In genomic region chr19:12890299-12890786, GRCh38 we compare ENCODE assay signal across 8 cellular contexts. TPM values are rescaled to one million over a fixed set of nuclear protein-coding genes. Genes with fewer than 3 reads are reported as not detected.
DNase-seq lines count a peak whose midpoint lies in the region; ATAC-seq and TF ChIP-seq lines count a peak whose summit lies in the region.
"Not testable (repeated sequence)": the region's sequence is repeated elsewhere in the genome, so short reads cannot be mapped to it uniquely, and the experiment has no call there.

No MANE protein-coding gene starts in this region.

- H3K4me3 ChIP-seq in AG10803 (ENCODE audit: low read length) (peak overlapping the region; percentile 40; the same call in 1 of the 2 replicates), PC-9 (peak overlapping the region; percentile 85; the same call in 1 of the 2 replicates), coronary artery (peak overlapping the region; percentile 80)
- H3K4me3 ChIP-seq in right cardiac atrium (ENCODE audit: low read length): not testable (repeated sequence)

- H3K27ac Mint-ChIP-seq in H9: peak overlapping the region; percentile 89 to 97 (median 97)
- peak overlapping the region; percentile 83 for H3K27ac Mint-ChIP-seq in activated T-cell treated with anti-CD3 and anti-CD28 coated beads, Interleukin-2, amount 50 U/mL, for 72 hours
- peak overlapping the region; percentile 68 to 93 for H3K27ac Mint-ChIP-seq in natural killer cell treated with Interleukin-12 subunit alpha and Interleukin-12 subunit beta and Interleukin-15 and Interleukin-18, amount 100 ng/mL, for 72 hours
- peak overlapping the region; percentile 95 for H3K27ac Mint-ChIP-seq in stimulated activated naive CD8-positive, alpha-beta T cell treated with anti-CD3 and anti-CD28 coated beads, Interleukin-15, Interleukin-2, amounts not matched to agents 100 ng/mL and 50 ng/mL, for 24 hours

- peak overlapping the region; percentile 65 for H3K4me2 ChIP-seq in H9 (ENCODE audit: insufficient read depth, insufficient read length, low read length)
- peak overlapping the region; percentile 77 for H3K4me2 ChIP-seq in PC-9

- peak overlapping the region; percentile 96 for H3K18ac ChIP-seq in H9 (ENCODE audit: insufficient read length, low read depth, low read length)

- not testable (repeated sequence) for H2BK15ac ChIP-seq in H9 (ENCODE audit: low read depth, low read length)

- H3K56ac ChIP-seq in H9 (ENCODE audit: insufficient read length, low read depth, low read length): not testable (repeated sequence)

- not testable (repeated sequence) for H3K9me3 Mint-ChIP-seq in H9; activated T-cell treated with anti-CD3 and anti-CD28 coated beads, Interleukin-2, amount 50 U/mL, for 72 hours; natural killer cell treated with Interleukin-12 subunit alpha and Interleukin-12 subunit beta and Interleukin-15 and Interleukin-18, amount 100 ng/mL, for 72 hours; stimulated activated naive CD8-positive, alpha-beta T cell treated with anti-CD3 and anti-CD28 coated beads, Interleukin-15, Interleukin-2, amounts not matched to agents 100 ng/mL and 50 ng/mL, for 24 hours

- not testable (repeated sequence) for H3K36me3 ChIP-seq in PC-9 (ENCODE audit: low read depth)

- H2BK20ac ChIP-seq in H9 (ENCODE audit: low read depth, low read length, poor library complexity, severe bottlenecking): not testable (repeated sequence)

- H2BK5ac ChIP-seq in H9 (ENCODE audit: insufficient read length, low read length): not testable (repeated sequence)

- not testable (repeated sequence) for H4K20me1 ChIP-seq in H9 (ENCODE audit: control insufficient read depth, insufficient read depth, insufficient read length); PC-9 (ENCODE audit: insufficient read depth)

- H3K27ac ChIP-seq in H9 (ENCODE audit: insufficient read length, low read depth, low read length) (peak overlapping the region; percentile 47), coronary artery (peak overlapping the region; percentile 75 to 83), right cardiac atrium (ENCODE audit: low read length) (peak overlapping the region; percentile 88)
- H3K27ac ChIP-seq in PC-9: not testable (repeated sequence)

- H3K79me2 ChIP-seq in H9 (ENCODE audit: insufficient read depth, low read length): not testable (repeated sequence)
- H3K79me2 ChIP-seq in PC-9 (ENCODE audit: low read depth): peaks cover 18% of the 10 kb centered on the region

- peak overlapping the region; percentile 92; the same call in 1 of the 2 replicates for H3K14ac ChIP-seq in H9 (ENCODE audit: insufficient read depth, low read length)

- POLR2A ChIA-PET in PC-9 (lab: Charles Lee; ENCODE audit: unreplicated experiment): interaction anchor here (0.5 to 1.0 kb wide), 9 partner anchors 9 to 965 kb away, joined by 3 to 15 read pairs (median 5); partner anchors contain the start of genes CALR, DNASE2 and ZNF700

- H2AFZ ChIP-seq in H9 (ENCODE audit: low read length): not testable (repeated sequence)
- H2AFZ ChIP-seq in PC-9: peak overlapping the region; percentile 49; the same call in 1 of the 2 replicates

- not testable (repeated sequence) for H4K8ac ChIP-seq in H9 (replicated peaks; ENCODE audit: insufficient read length, low read depth, low read length)

- peaks cover 13 to 23% of the 10 kb centered on the region in 2 experiments for H3K4me1 Mint-ChIP-seq in H9
- H3K4me1 Mint-ChIP-seq in activated T-cell treated with anti-CD3 and anti-CD28 coated beads, Interleukin-2, amount 50 U/mL, for 72 hours (ENCODE audit: low read depth): peaks cover 38% of the 10 kb centered on the region
- peaks cover 17 to 18% of the 10 kb centered on the region in 2 donors for H3K4me1 Mint-ChIP-seq in natural killer cell treated with Interleukin-12 subunit alpha and Interleukin-12 subunit beta and Interleukin-15 and Interleukin-18, amount 100 ng/mL, for 72 hours (ENCODE audit: low read depth in 2 of 2)
- peaks cover 26% of the 10 kb centered on the region for H3K4me1 Mint-ChIP-seq in stimulated activated naive CD8-positive, alpha-beta T cell treated with anti-CD3 and anti-CD28 coated beads, Interleukin-15, Interleukin-2, amounts not matched to agents 100 ng/mL and 50 ng/mL, for 24 hours (ENCODE audit: low read depth)

- H3K23ac ChIP-seq in H9 (ENCODE audit: insufficient read length, low read depth, low read length): not testable (repeated sequence)

- CTCF ChIA-PET in PC-9 (lab: Charles Lee): interaction anchor here (0.7 to 1.1 kb wide), 2 partner anchors 43 to 75 kb away, joined by 3 to 4 read pairs; no protein-coding TSS in a partner anchor

- H3K27me3 Mint-ChIP-seq in H9 (ENCODE audit: low read depth): peaks cover 28% of the 10 kb centered on the region
- H3K27me3 Mint-ChIP-seq in activated T-cell treated with anti-CD3 and anti-CD28 coated beads, Interleukin-2, amount 50 U/mL, for 72 hours (ENCODE audit: low read depth); natural killer cell treated with Interleukin-12 subunit alpha and Interleukin-12 subunit beta and Interleukin-15 and Interleukin-18, amount 100 ng/mL, for 72 hours; stimulated activated naive CD8-positive, alpha-beta T cell treated with anti-CD3 and anti-CD28 coated beads, Interleukin-15, Interleukin-2, amounts not matched to agents 100 ng/mL and 50 ng/mL, for 24 hours: not testable (repeated sequence)

- not testable (repeated sequence) for H3K4ac ChIP-seq in H9 (ENCODE audit: low read depth, low read length)

- H3K9me2 ChIP-seq in PC-9 (ENCODE audit: insufficient read depth): not testable (repeated sequence)

- intact Hi-C loops in PC-9 (cut with micrococcal nuclease; ENCODE audit: unreplicated experiment): loop anchor here (2.0 kb wide), 2 partner anchors 28 to 48 kb away; partner anchors contain the start of genes CALR and SYCE2
- intact Hi-C loops in right cardiac atrium (cut with DNase I): not testable (repeated sequence)

- H2AK5ac ChIP-seq in H9 (ENCODE audit: insufficient read length, low read length): not testable (repeated sequence)

- peak overlapping the region; percentile 99 for H3K4me3 Mint-ChIP-seq in H9
- H3K4me3 Mint-ChIP-seq in activated T-cell treated with anti-CD3 and anti-CD28 coated beads, Interleukin-2, amount 50 U/mL, for 72 hours: peak overlapping the region; percentile 94 to 99
- peak overlapping the region; percentile 90 for H3K4me3 Mint-ChIP-seq in natural killer cell treated with Interleukin-12 subunit alpha and Interleukin-12 subunit beta and Interleukin-15 and Interleukin-18, amount 100 ng/mL, for 72 hours
- peak overlapping the region; percentile 99 for H3K4me3 Mint-ChIP-seq in stimulated activated naive CD8-positive, alpha-beta T cell treated with anti-CD3 and anti-CD28 coated beads, Interleukin-15, Interleukin-2, amounts not matched to agents 100 ng/mL and 50 ng/mL, for 24 hours

- H3K9ac ChIP-seq in H9 (ENCODE audit: extremely low read depth, insufficient read length, low read length): peak overlapping the region; percentile 70

- not testable (repeated sequence) for H2BK12ac ChIP-seq in H9 (ENCODE audit: insufficient read length, low read depth, low read length)

- ATAC-seq in activated T-cell treated with anti-CD3 and anti-CD28 coated beads, Interleukin-2, amount 50 U/mL, for 72 hours (replicated peaks in 1 of 2); right cardiac atrium; natural killer cell treated with Interleukin-12 subunit alpha and Interleukin-12 subunit beta and Interleukin-15 and Interleukin-18, amount 100 ng/mL, for 72 hours: not testable (repeated sequence)

- H2BK120ac ChIP-seq in H9 (ENCODE audit: low read depth, low read length, poor library complexity, severe bottlenecking): not testable (repeated sequence)

- not testable (repeated sequence) for H3K4me1 ChIP-seq in H9 (ENCODE audit: insufficient read depth, low read length); PC-9 (replicated peaks; ENCODE audit: insufficient read depth); right cardiac atrium (ENCODE audit: control insufficient read depth, insufficient read depth, low read length)

- H3K36me3 Mint-ChIP-seq in H9 (ENCODE audit: insufficient read depth in 1 of 3, low read depth in 3 of 3): peaks cover 16 to 24% (median 21%) of the 10 kb centered on the region in 3 experiments; a peak in 6 of 7 replicates
- H3K36me3 Mint-ChIP-seq in activated T-cell treated with anti-CD3 and anti-CD28 coated beads, Interleukin-2, amount 50 U/mL, for 72 hours (ENCODE audit: insufficient read depth in 2 of 2); natural killer cell treated with Interleukin-12 subunit alpha and Interleukin-12 subunit beta and Interleukin-15 and Interleukin-18, amount 100 ng/mL, for 72 hours: not testable (repeated sequence)
- peaks cover 21% of the 10 kb centered on the region for H3K36me3 Mint-ChIP-seq in stimulated activated naive CD8-positive, alpha-beta T cell treated with anti-CD3 and anti-CD28 coated beads, Interleukin-15, Interleukin-2, amounts not matched to agents 100 ng/mL and 50 ng/mL, for 24 hours (ENCODE audit: low read depth)

- H3K27me3 ChIP-seq in H9 (ENCODE audit: insufficient read depth, low read length); PC-9 (ENCODE audit: insufficient read depth, low read depth); right cardiac atrium (ENCODE audit: control insufficient read depth, insufficient read depth): not testable (repeated sequence)

- H3K79me1 ChIP-seq in H9 (ENCODE audit: insufficient read depth, low read depth, low read length, poor library complexity, severe bottlenecking): not testable (repeated sequence)

- not testable (repeated sequence) for H3F3A ChIP-seq in PC-9 (ENCODE audit: insufficient read depth, low read depth)

- WGBS in H9 (ENCODE audit: extremely low coverage, insufficient read length, low lambda C conversion rate): no CpG with 5 or more reads among the region's 10 CpGs
- 40% methylated on average over 10 of the region's 10 CpGs for WGBS in right cardiac atrium

- not testable (repeated sequence) for DNase-seq in AG10803 (ENCODE audit: low read depth); H9; PC-9; activated T-cell treated with anti-CD3 and anti-CD28 coated beads, Interleukin-2, amount 50 U/mL, for 72 hours; coronary artery (ENCODE audit: low spot score); natural killer cell treated with Interleukin-12 subunit alpha and Interleukin-12 subunit beta and Interleukin-15 and Interleukin-18, amount 100 ng/mL, for 72 hours (ENCODE audit: low spot score)
- peak in 1 of 3 donors; percentile 48 for DNase-seq in right cardiac atrium

- H3K23me2 ChIP-seq in H9 (ENCODE audit: insufficient read length, low read depth, low read length, poor library complexity, severe bottlenecking): peaks cover 14% of the 10 kb centered on the region

- H3T11ph ChIP-seq in H9 (ENCODE audit: low read length): not testable (repeated sequence)

- not testable (repeated sequence) for H4K91ac ChIP-seq in H9 (ENCODE audit: insufficient read length, low read depth, low read length)

- BruUV-seq in PC-9 (replicated peaks; lab: Mats Ljungman, UMichigan): not testable (repeated sequence)

- not testable (repeated sequence) for H3K9me3 ChIP-seq in H9 (ENCODE audit: control insufficient read depth, low read depth, low read length); PC-9 (ENCODE audit: insufficient read depth, low read depth); right cardiac atrium (ENCODE audit: control insufficient read depth, low read length)

- not testable (repeated sequence) for H4K5ac ChIP-seq in H9 (ENCODE audit: insufficient read length, low read depth, low read length)

- TF ChIP-seq CTCF in AG10803 (conservative IDR thresholded peaks at IDR 0.05; ENCODE audit: low read length); H9 (conservative IDR thresholded peaks at IDR 0.05); PC-9 (conservative IDR thresholded peaks at IDR 0.05); coronary artery (IDR thresholded peaks at IDR 0.05): not testable (repeated sequence)

RNA-seq across cellular contexts. Expression of gene GCDH, which starts 0.6 kb away (rescaled TPM):
- total RNA-seq in H9 (2021): 53.2 and 54.4 TPM in 2 replicates
- total RNA-seq in PC-9 (2021): 23.2 and 27.8 TPM in 2 replicates
- total RNA-seq in activated T-cell treated with anti-CD3 and anti-CD28 coated beads, Interleukin-2, amount 50 U/mL, for 72 hours: 10 to 100 TPM; 23.2 to 25.1 TPM
- total RNA-seq in right cardiac atrium: 10 to 100 TPM; 22.7 to 38.2 (median 27.4) TPM
- polyA plus RNA-seq in right cardiac atrium: 26.1 TPM
- total RNA-seq in natural killer cell treated with Interleukin-12 subunit alpha and Interleukin-12 subunit beta and Interleukin-15 and Interleukin-18, amount 100 ng/mL, for 72 hours: 10 to 100 TPM; 41.5 to 77.2 TPM

RNA-seq across cellular contexts. Expression of gene KLF1, which starts 3.3 kb away (rescaled TPM):
- total RNA-seq in H9 (2021) (0.37 and 0.53 TPM in 2 replicates), PC-9 (2021) (0.22 and 0.25 TPM in 2 replicates), right cardiac atrium (not detected)
- total RNA-seq in activated T-cell treated with anti-CD3 and anti-CD28 coated beads, Interleukin-2, amount 50 U/mL, for 72 hours: under 1 TPM; 0.19 to 0.58 TPM
- polyA plus RNA-seq in right cardiac atrium: not detected
- under 1 TPM; 0.52 to 0.89 TPM for total RNA-seq in natural killer cell treated with Interleukin-12 subunit alpha and Interleukin-12 subunit beta and Interleukin-15 and Interleukin-18, amount 100 ng/mL, for 72 hours

RNA-seq across cellular contexts. Expression of gene DNASE2, which starts 9.1 kb away (rescaled TPM):
- total RNA-seq in H9 (2021) (23.8 and 26.0 TPM in 2 replicates), PC-9 (2021) (68.4 and 81.0 TPM in 2 replicates), right cardiac atrium (10 to 100 TPM; 22.2 to 30.6 (median 24.5) TPM)
- total RNA-seq in activated T-cell treated with anti-CD3 and anti-CD28 coated beads, Interleukin-2, amount 50 U/mL, for 72 hours: 10 to 100 TPM; 34.5 to 39.1 TPM
- 19.2 TPM for polyA plus RNA-seq in right cardiac atrium
- total RNA-seq in natural killer cell treated with Interleukin-12 subunit alpha and Interleukin-12 subunit beta and Interleukin-15 and Interleukin-18, amount 100 ng/mL, for 72 hours: 10 to 100 TPM; 30.3 to 32.7 TPM

RNA-seq across cellular contexts. Expression of gene SYCE2, which starts 28.8 kb away (rescaled TPM):
- total RNA-seq in H9 (2021) (1.4 and 1.9 TPM in 2 replicates), PC-9 (2021) (2.1 and 2.6 TPM in 2 replicates), right cardiac atrium (under 1 TPM in 1 of 4 donors, not detected in 3; 0.48 TPM)
- total RNA-seq in activated T-cell treated with anti-CD3 and anti-CD28 coated beads, Interleukin-2, amount 50 U/mL, for 72 hours: 1 to 10 TPM; 3.1 to 4.5 TPM
- 0.07 TPM for polyA plus RNA-seq in right cardiac atrium
- total RNA-seq in natural killer cell treated with Interleukin-12 subunit alpha and Interleukin-12 subunit beta and Interleukin-15 and Interleukin-18, amount 100 ng/mL, for 72 hours: 1 to 10 TPM in 1 of 2 donors, under 1 TPM in 1; 0.78 to 1.1 TPM

RNA-seq across cellular contexts. Expression of gene FARSA, which starts 43.2 kb away (rescaled TPM):
- total RNA-seq in H9 (2021) (108 and 110 TPM in 2 replicates), PC-9 (2021) (53.7 and 76.5 TPM in 2 replicates), right cardiac atrium (10 to 100 TPM; 32.6 to 44.8 (median 42.9) TPM)
- total RNA-seq in activated T-cell treated with anti-CD3 and anti-CD28 coated beads, Interleukin-2, amount 50 U/mL, for 72 hours: 10 to 100 TPM; 63.4 to 70.4 TPM
- polyA plus RNA-seq in right cardiac atrium: 38.7 TPM
- total RNA-seq in natural killer cell treated with Interleukin-12 subunit alpha and Interleukin-12 subunit beta and Interleukin-15 and Interleukin-18, amount 100 ng/mL, for 72 hours: 100 to 1,000 TPM; 130 to 196 TPM
